23 cellular contexts compared by ENCODE assay signal in genomic region chr2:162972383-162972782, GRCh38.
DNase-seq lines count a peak whose midpoint lies in the region; ATAC-seq lines count a peak whose summit lies in the region.
"Had no signal": no experiment of that assay in that cellular context is flagged by ENCODE, and none has a peak within 500 bp of the region (broad histone marks: within the 10 kb centered on the region; RNA-seq: fewer than 3 reads in every experiment).

No MANE protein-coding gene starts in this region.

- ATAC-seq in GM18502 (IDR thresholded peaks at IDR 0.05; ENCODE audit: poor library complexity, unreplicated experiment) (peak; percentile 52), GM19351 (IDR thresholded peaks at IDR 0.05; ENCODE audit: unreplicated experiment) (peak; percentile 69), HG02884 (IDR thresholded peaks at IDR 0.05; ENCODE audit: unreplicated experiment) (peak; percentile 55), HG03565 (IDR thresholded peaks at IDR 0.05; ENCODE audit: unreplicated experiment) (peak; percentile 74)
- ATAC-seq: PC-3, SK-N-SH treated with all-trans-retinoic acid at 6 μM for 48 hours, T-helper 17 cell had no signal

- DNase-seq in NOMO-1 treated with DMSO at 0.1 percent for 48 hours (lab: John Stamatoyannopoulos, UW; ENCODE audit: unreplicated experiment) (no peak), NCI-H187 (lab: John Stamatoyannopoulos, UW) (no peak), UCSD-AML1 (lab: John Stamatoyannopoulos, UW; ENCODE audit: unreplicated experiment) (no peak)
- DNase-seq: 8988T, ACHN, Calu3, DND-41, KBM-7, MG63, NCI-H146, NCI-H2029, NCI-H2171, NCI-H226, NCI-H510A treated with DMSO at 0.1 percent for 48 hours, NCI-H748 treated with DMSO at 0.1 percent for 48 hours, PC-3, SJCRH30, T-helper 17 cell had no signal
